In genomic region chr4:126242679-126243390, GRCh38 we compare ENCODE assay signal across 2 cellular contexts.
A peak's percentile ranks its signal among the peaks of the same experiment; 100 is the strongest.
TF ChIP-seq lines count a peak whose summit lies in the region.

No MANE protein-coding gene starts in this region.

TF ChIP-seq in IMR-90, 13 proteins besides CTCF, POLR2A, EP300 and RAD21:
- TF ChIP-seq NFE2L2 (IDR thresholded peaks at IDR 0.05; ENCODE audit: low read depth, low read length) (no peak), CHD1 (IDR thresholded peaks at IDR 0.05; ENCODE audit: low read depth, low read length) (no peak), RCOR1 (IDR thresholded peaks at IDR 0.05; ENCODE audit: insufficient replicate concordance, low read length) (no peak), FOS (IDR thresholded peaks at IDR 0.05; ENCODE audit: low read depth, low read length) (no peak), MAZ (IDR thresholded peaks at IDR 0.05; ENCODE audit: borderline replicate concordance, low read depth, low read length) (no peak), RFX5 (IDR thresholded peaks at IDR 0.05; ENCODE audit: low read depth, low read length) (no peak), BHLHE40 (IDR thresholded peaks at IDR 0.05; ENCODE audit: low read depth, low read length) (no peak), MXI1 (IDR thresholded peaks at IDR 0.05; ENCODE audit: borderline replicate concordance, low read depth, low read length) (no peak)

TF ChIP-seq in K562, 482 proteins besides CTCF, POLR2A, EP300 and RAD21:
- TF ChIP-seq HMBOX1 (IDR thresholded peaks at IDR 0.05) (no peak), CBFA2T3 (IDR thresholded peaks at IDR 0.05) (0 out of 2 replicates have a peak, but pooled peaks have one; percentile 28)
